19 cellular contexts compared by ENCODE assay signal in the genomic region with DNA sequence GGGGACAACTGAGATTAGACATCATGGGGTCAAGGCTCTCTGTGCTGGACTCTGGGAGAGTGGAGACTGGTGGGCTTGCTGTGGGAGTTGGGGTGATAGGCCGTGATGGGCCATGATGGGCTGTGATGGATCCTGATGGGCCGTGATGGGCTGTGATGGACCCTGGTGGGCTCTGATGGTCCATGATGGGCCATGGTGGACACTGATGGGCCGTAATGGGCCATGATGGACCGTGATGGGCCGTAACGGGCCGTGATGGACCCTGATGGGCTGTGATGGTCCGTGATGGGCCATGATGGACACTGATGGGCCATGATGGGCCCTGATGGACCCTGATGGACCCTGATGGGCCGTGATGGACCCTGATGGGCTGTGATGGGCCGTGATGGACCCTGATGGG. TPM values are rescaled to one million over a fixed set of nuclear protein-coding genes. Genes with fewer than 3 reads are reported as not detected.
DNase-seq lines count a peak whose midpoint lies in the region; ATAC-seq and TF ChIP-seq lines count a peak whose summit lies in the region.
"Had no signal": no experiment of that assay in that cellular context is flagged by ENCODE, and none has a peak within 500 bp of the region (broad histone marks: within the 10 kb centered on the region; RNA-seq: fewer than 3 reads in every experiment).

No MANE protein-coding gene starts in this region.

- H3K27me3 Mint-ChIP-seq in activated naive CD4-positive, alpha-beta T cell treated with anti-CD3 and anti-CD28 coated beads, Interleukin-2, amount 50 U/mL, for 24 hours = no peaks in the 10 kb centered on the region
- no peaks in the 10 kb centered on the region for H3K27me3 Mint-ChIP-seq in activated T-helper 17 cell treated with anti-CD3 and anti-CD28 coated beads, Interleukin-2, amount 50 U/mL, for 72 hours
- H3K27me3 Mint-ChIP-seq: CD4-positive, alpha-beta T cell had no signal

- H3K4me3 Mint-ChIP-seq in activated naive CD4-positive, alpha-beta T cell treated with anti-CD3 and anti-CD28 coated beads, Interleukin-2, amount 50 U/mL, for 24 hours = no peak overlapping the region
- H3K4me3 Mint-ChIP-seq in activated T-helper 17 cell treated with anti-CD3 and anti-CD28 coated beads, Interleukin-2, amount 50 U/mL, for 72 hours = no peak overlapping the region
- H3K4me3 Mint-ChIP-seq: CD4-positive, alpha-beta T cell; HFFc6 had no signal

- H3K27ac Mint-ChIP-seq in activated naive CD4-positive, alpha-beta T cell treated with anti-CD3 and anti-CD28 coated beads, Interleukin-2, amount 50 U/mL, for 24 hours = peak overlapping the region; percentile 77
- H3K27ac Mint-ChIP-seq in activated naive CD4-positive, alpha-beta T cell treated with anti-CD3 and anti-CD28 coated beads, Interleukin-2, amount 50 U/mL, for 72 hours = peak overlapping the region in 1 of 2 donors; percentile 62
- H3K27ac Mint-ChIP-seq in activated T-helper 17 cell treated with anti-CD3 and anti-CD28 coated beads, Interleukin-2, amount 50 U/mL, for 72 hours = peak overlapping the region; percentile 79
- H3K27ac Mint-ChIP-seq: CD4-positive, alpha-beta T cell; HFFc6 had no signal

- no peak for DNase-seq in activated naive CD4-positive, alpha-beta T cell treated with anti-CD3 and anti-CD28 coated beads, Interleukin-2, amount 50 U/mL, for 72 hours (ENCODE audit: low spot score in 2 of 2)
- DNase-seq in omental fat pad (ENCODE audit: low spot score) = no peak
- DNase-seq: CD4-positive, alpha-beta T cell; DMS153; GDM1; HFFc6; IMR-90; Karpas-422; MG63; NCI-H1048; NCI-H1436; NCI-H1930; NCI-H345; NCI-H524 treated with DMSO at 0.1 percent for 48 hours had no signal

- no peak for ATAC-seq in activated naive CD4-positive, alpha-beta T cell treated with anti-CD3 and anti-CD28 coated beads, Interleukin-2, amount 50 U/mL, for 72 hours
- ATAC-seq in activated T-helper 17 cell treated with anti-CD3 and anti-CD28 coated beads, Interleukin-2, amount 50 U/mL, for 72 hours (replicated peaks) = no peak
- ATAC-seq in omental fat pad (ENCODE audit: low FRiP score) (peak; percentile 27), HG02623 (IDR thresholded peaks at IDR 0.05; ENCODE audit: unreplicated experiment) (no peak), HG02798 (IDR thresholded peaks at IDR 0.05; ENCODE audit: poor library complexity, unreplicated experiment) (no peak)

- H3K9me3 Mint-ChIP-seq in activated naive CD4-positive, alpha-beta T cell treated with anti-CD3 and anti-CD28 coated beads, Interleukin-2, amount 50 U/mL, for 24 hours = no peaks in the 10 kb centered on the region
- H3K9me3 Mint-ChIP-seq in activated naive CD4-positive, alpha-beta T cell treated with anti-CD3 and anti-CD28 coated beads, Interleukin-2, amount 50 U/mL, for 72 hours = no peaks in the 10 kb centered on the region
- no peaks in the 10 kb centered on the region for H3K9me3 Mint-ChIP-seq in activated T-helper 17 cell treated with anti-CD3 and anti-CD28 coated beads, Interleukin-2, amount 50 U/mL, for 72 hours
- H3K9me3 Mint-ChIP-seq: CD4-positive, alpha-beta T cell; HFFc6 had no signal

- peaks cover 24% of the 10 kb centered on the region for H3K36me3 Mint-ChIP-seq in activated naive CD4-positive, alpha-beta T cell treated with anti-CD3 and anti-CD28 coated beads, Interleukin-2, amount 50 U/mL, for 24 hours
- peaks cover 0 to 53% of the 10 kb centered on the region in 2 donors for H3K36me3 Mint-ChIP-seq in activated naive CD4-positive, alpha-beta T cell treated with anti-CD3 and anti-CD28 coated beads, Interleukin-2, amount 50 U/mL, for 72 hours
- H3K36me3 Mint-ChIP-seq in activated T-helper 17 cell treated with anti-CD3 and anti-CD28 coated beads, Interleukin-2, amount 50 U/mL, for 72 hours (ENCODE audit: low read depth) = peaks cover 84% of the 10 kb centered on the region

- H3K27ac ChIP-seq in 22Rv1 = 0 out of 2 replicates have a peak overlapping the region, but pooled peaks have one; percentile 43

- H3K4me1 Mint-ChIP-seq in activated naive CD4-positive, alpha-beta T cell treated with anti-CD3 and anti-CD28 coated beads, Interleukin-2, amount 50 U/mL, for 24 hours = peaks cover 54% of the 10 kb centered on the region
- peaks cover 43% of the 10 kb centered on the region for H3K4me1 Mint-ChIP-seq in activated T-helper 17 cell treated with anti-CD3 and anti-CD28 coated beads, Interleukin-2, amount 50 U/mL, for 72 hours

- TF ChIP-seq CTCF in 22Rv1 (IDR thresholded peaks at IDR 0.05) (no peak), omental fat pad (IDR thresholded peaks at IDR 0.05) (no peak)

RNA-seq across cellular contexts. Expression of a gene that starts 18.5 kb away (rescaled TPM):
- 10 to 100 TPM; 68.6 to 92.9 TPM for total RNA-seq in activated naive CD4-positive, alpha-beta T cell treated with anti-CD3 and anti-CD28 coated beads, Interleukin-2, amount 50 U/mL, for 72 hours
- total RNA-seq in activated T-helper 17 cell treated with anti-CD3 and anti-CD28 coated beads, Interleukin-2, amount 50 U/mL, for 72 hours = 10 to 100 TPM; 59.0 to 69.2 TPM
- total RNA-seq in omental fat pad = 100 to 1,000 TPM in 1 of 4 donors, 10 to 100 TPM in 3; 72.8 to 104 (median 89.1) TPM
